In genomic region chr3:119649764-119650163, GRCh38 we compare ENCODE assay signal across 27 cellular contexts. TPM values are rescaled to one million over a fixed set of nuclear protein-coding genes. Genes with fewer than 3 reads are reported as not detected.
DNase-seq lines count a peak whose midpoint lies in the region; ATAC-seq and TF ChIP-seq lines count a peak whose summit lies in the region.
"Had no signal": no experiment of that assay in that cellular context is flagged by ENCODE, and none has a peak within 500 bp of the region (broad histone marks: within the 10 kb centered on the region; RNA-seq: fewer than 3 reads in every experiment).

No MANE protein-coding gene starts in this region.

- DNase-seq in DMS79 treated with DMSO at 0.1 percent for 48 hours (lab: John Stamatoyannopoulos, UW) (peak; percentile 25), DMS79 (lab: John Stamatoyannopoulos, UW) (no peak), right atrium auricular region (ENCODE audit: low spot score) (no peak), left ventricle myocardium superior (no peak), epithelial cell of esophagus (ENCODE audit: low read depth) (peak; percentile 17)
- DNase-seq: activated CD4-positive, CD25-positive, alpha-beta regulatory T cell treated with anti-CD3 and anti-CD28 coated beads, Interleukin-2, amount 50 U/mL, for 72 hours; activated CD8-positive, alpha-beta T cell treated with anti-CD3 and anti-CD28 coated beads for 36 hours; Calu3; islet precursor cell; midbrain; naive thymus-derived CD8-positive, alpha-beta T cell; NCI-H187 treated with DMSO at 0.1 percent for 48 hours; nucleus accumbens; SIG-M5; stimulated activated naive CD8-positive, alpha-beta T cell treated with anti-CD3 and anti-CD28 coated beads, Interleukin-15, Interleukin-2, amounts not matched to agents 100 U/mL and 50 U/mL, for 24 hours; testis had no signal

- ATAC-seq in left ventricle myocardium superior (no peak), HG02623 (IDR thresholded peaks at IDR 0.05; ENCODE audit: unreplicated experiment) (no peak), HG03442 (IDR thresholded peaks at IDR 0.05; ENCODE audit: unreplicated experiment) (no peak), GM18520 (IDR thresholded peaks at IDR 0.05; ENCODE audit: unreplicated experiment) (no peak)
- ATAC-seq: activated CD8-positive, alpha-beta T cell treated with anti-CD3 and anti-CD28 coated beads for 36 hours; esophagus mucosa; gastroesophageal sphincter; naive thymus-derived CD8-positive, alpha-beta T cell; Panc1; stimulated activated naive CD8-positive, alpha-beta T cell treated with anti-CD3 and anti-CD28 coated beads, Interleukin-15, Interleukin-2, amounts not matched to agents 100 U/mL and 50 U/mL, for 24 hours had no signal

- H3K9me3 ChIP-seq in right atrium auricular region, result no peaks in the 10 kb centered on the region
- H3K9me3 ChIP-seq: breast epithelium, gastroesophageal sphincter, testis had no signal

- H3K36me3 ChIP-seq in right atrium auricular region, result peaks cover 60% of the 10 kb centered on the region
- H3K36me3 ChIP-seq: breast epithelium had no signal

- H3K4me3 ChIP-seq in right atrium auricular region, result no peak overlapping the region
- H3K4me3 ChIP-seq in epithelial cell of esophagus (ENCODE audit: low read length), result no peak overlapping the region
- H3K4me3 ChIP-seq: breast epithelium, gastroesophageal sphincter, skin epidermis, testis had no signal

- H3K27ac ChIP-seq in right atrium auricular region, result peak overlapping the region; percentile 81 to 93
- H3K27ac ChIP-seq: 22Rv1, testis had no signal

- peaks cover 0 to 88% of the 10 kb centered on the region in 2 donors for H3K4me1 ChIP-seq in right atrium auricular region
- H3K4me1 ChIP-seq: breast epithelium had no signal

- TF ChIP-seq CTCF in right atrium auricular region (IDR thresholded peaks at IDR 0.05) (no peak), epithelial cell of esophagus (IDR thresholded peaks at IDR 0.05; ENCODE audit: insufficient read depth, low read depth, low read length, missing control alignments) (no peak)

- intact Hi-C loops in left ventricle myocardium superior (cut with micrococcal nuclease), result no loop called here

- no peaks in the 10 kb centered on the region for H3K27me3 ChIP-seq in right atrium auricular region
- H3K27me3 ChIP-seq: breast epithelium, gastroesophageal sphincter, testis had no signal

RNA-seq across cellular contexts. Expression of gene POPDC2, which starts 10.6 kb away (rescaled TPM):
- 100 to 1,000 TPM; 679 to 853 TPM for total RNA-seq in right atrium auricular region
- 586 TPM for total RNA-seq in left ventricle myocardium superior
- total RNA-seq: LHCN-M2 had no signal

RNA-seq across cellular contexts. Expression of gene COX17, which starts 27.4 kb away (rescaled TPM):
- total RNA-seq in right atrium auricular region (10 to 100 TPM; 75.8 to 93.9 TPM), left ventricle myocardium superior (177 TPM)

RNA-seq across cellular contexts. Expression of gene PLA1A, which starts 52.1 kb away (rescaled TPM):
- total RNA-seq in right atrium auricular region (10 to 100 TPM in 1 of 2 donors, 1 to 10 TPM in 1; 6.7 to 11.6 TPM), left ventricle myocardium superior (1.3 TPM)
- total RNA-seq: activated CD8-positive, alpha-beta T cell treated with anti-CD3 and anti-CD28 coated beads for 36 hours; activated T-helper 2 cell treated with anti-CD3 and anti-CD28 coated beads, Interferon-gamma antibody, Interleukin-2, Interleukin-4, amounts not matched to agents 10 μg/mL and 5 μg/mL and 100 μg/mL, durations not matched to agents 14 hours and 24 hours and 36 hours; LHCN-M2; naive thymus-derived CD8-positive, alpha-beta T cell had no signal

RNA-seq across cellular contexts. Expression of gene CFAP91, which starts 53.1 kb away (rescaled TPM):
- total RNA-seq in right atrium auricular region (1 to 10 TPM; 1.5 to 3.1 TPM), left ventricle myocardium superior (0.45 TPM)
- total RNA-seq: activated CD8-positive, alpha-beta T cell treated with anti-CD3 and anti-CD28 coated beads for 36 hours; activated T-helper 2 cell treated with anti-CD3 and anti-CD28 coated beads, Interferon-gamma antibody, Interleukin-2, Interleukin-4, amounts not matched to agents 10 μg/mL and 5 μg/mL and 100 μg/mL, durations not matched to agents 14 hours and 24 hours and 36 hours; esophagus mucosa had no signal

Comparison
In these comparisons a context has a peak if more than half of its experiments do, and no peak if none do; other contexts are left out.
1. DNase-seq: peak in DMS79 treated with DMSO at 0.1 percent for 48 hours (single experiment) and epithelial cell of esophagus (single experiment); none in DMS79 (single experiment), right atrium auricular region (single experiment) and left ventricle myocardium superior (single experiment).